Comparison of ENCODE assay signal across 12 cellular contexts in genomic region chr20:39676857-39677351, GRCh38.
DNase-seq lines count a peak whose midpoint lies in the region; ATAC-seq and TF ChIP-seq lines count a peak whose summit lies in the region.
"Had no signal": no experiment of that assay in that cellular context is flagged by ENCODE, and none has a peak within 500 bp of the region (broad histone marks: within the 10 kb centered on the region; RNA-seq: fewer than 3 reads in every experiment).

No MANE protein-coding gene starts in this region.

- peak; percentile 32 for TF ChIP-seq CTCF in BE2C (IDR thresholded peaks at IDR 0.05; ENCODE audit: low read depth, low read length)
- peak; percentile 51 to 61 for TF ChIP-seq CTCF in GM23338 (conservative IDR thresholded peaks at IDR 0.05; ENCODE audit: low read depth in 2 of 2)
- peak; percentile 36; the same call in 1 of the 2 replicates for TF ChIP-seq CTCF in VCaP (conservative IDR thresholded peaks at IDR 0.05)
- peak in 3 of 4 donors; percentile 11 to 37 (median 36) for TF ChIP-seq CTCF in right lobe of liver (IDR thresholded peaks at IDR 0.05)

- intact Hi-C loops in right lobe of liver (cut with DNase I): no loop called here

- no peaks in the 10 kb centered on the region for H3K27me3 ChIP-seq in BE2C
- no peaks in the 10 kb centered on the region for H3K27me3 ChIP-seq in GM23338 (ENCODE audit: insufficient read depth)
- H3K27me3 ChIP-seq in right lobe of liver: no peaks in the 10 kb centered on the region
- H3K27me3 ChIP-seq: tibial artery had no signal

- H3K4me1 Mint-ChIP-seq in GM23338 (no peaks in the 10 kb centered on the region), immature natural killer cell (no peaks in the 10 kb centered on the region)
- H3K4me1 Mint-ChIP-seq: activated naive CD8-positive, alpha-beta T cell treated with anti-CD3 and anti-CD28 coated beads, Interleukin-2, amount 10 ng/mL, durations not matched to agents 7 days and 5 days had no signal

- no peaks in the 10 kb centered on the region for H3K36me3 ChIP-seq in BE2C
- no peaks in the 10 kb centered on the region; the same call in 1 of the 2 replicates for H3K36me3 ChIP-seq in GM23338 (ENCODE audit: insufficient read depth)
- no peaks in the 10 kb centered on the region for H3K36me3 ChIP-seq in right lobe of liver
- H3K36me3 ChIP-seq: tibial artery had no signal

- H3K79me2 ChIP-seq in GM23338 (replicated peaks; ENCODE audit: insufficient read depth): no peaks in the 10 kb centered on the region

- no peak overlapping the region for H3K27ac ChIP-seq in GM23338 (ENCODE audit: low read depth)
- no peak overlapping the region for H3K27ac ChIP-seq in VCaP
- no peak overlapping the region for H3K27ac ChIP-seq in right lobe of liver
- H3K27ac ChIP-seq: HL-60, tibial artery had no signal

- H3K27me3 Mint-ChIP-seq in GM23338 (ENCODE audit: insufficient read depth, low read depth, poor library complexity) (peaks cover 9% of the 10 kb centered on the region), immature natural killer cell (ENCODE audit: low read depth in 3 of 3) (peaks cover 0 to 3% (median 2%) of the 10 kb centered on the region in 3 donors)
- H3K27me3 Mint-ChIP-seq: activated naive CD8-positive, alpha-beta T cell treated with anti-CD3 and anti-CD28 coated beads, Interleukin-2, amount 10 ng/mL, durations not matched to agents 7 days and 5 days had no signal

- ATAC-seq in GM23338: no peak
- ATAC-seq in right lobe of liver: peak in 3 of 4 donors; percentile 17 to 49 (median 42)
- ATAC-seq in HG03520 (IDR thresholded peaks at IDR 0.05; ENCODE audit: unreplicated experiment): no peak

- peak overlapping the region; percentile 39; the same call in 1 of the 2 replicates for H2AFZ ChIP-seq in GM23338

- H3K4me2 ChIP-seq in GM23338: no peak overlapping the region

- no peaks in the 10 kb centered on the region for H3K36me3 Mint-ChIP-seq in GM23338 (ENCODE audit: low read depth)
- peaks cover 0 to 5% (median 0%) of the 10 kb centered on the region in 3 donors for H3K36me3 Mint-ChIP-seq in immature natural killer cell
- H3K36me3 Mint-ChIP-seq: activated naive CD8-positive, alpha-beta T cell treated with anti-CD3 and anti-CD28 coated beads, Interleukin-2, amount 10 ng/mL, durations not matched to agents 7 days and 5 days had no signal

- H3F3A ChIP-seq in GM23338 (replicated peaks; ENCODE audit: low read depth): no peaks in the 10 kb centered on the region

- no peaks in the 10 kb centered on the region for H3K4me1 ChIP-seq in BE2C
- no peaks in the 10 kb centered on the region for H3K4me1 ChIP-seq in GM23338 (ENCODE audit: insufficient read depth)
- no peaks in the 10 kb centered on the region for H3K4me1 ChIP-seq in right lobe of liver
- H3K4me1 ChIP-seq: tibial artery had no signal

- 24% methylated on average over 4 of the region's 4 CpGs for WGBS in right lobe of liver (ENCODE audit: insufficient coverage, low coverage, low lambda C conversion rate, missing lambda C conversion rate)

- TF ChIP-seq POLR2A in right lobe of liver (IDR thresholded peaks at IDR 0.05): no peak

- H3K9me3 Mint-ChIP-seq in GM23338 (peaks cover 8% of the 10 kb centered on the region; the same call in 2 of the 3 replicates), immature natural killer cell (peaks cover 0 to 6% (median under 1%) of the 10 kb centered on the region in 6 donors)

- no peaks in the 10 kb centered on the region; the same call in 1 of the 2 replicates for H3K9me2 ChIP-seq in GM23338 (ENCODE audit: insufficient read depth)

- H3K4me3 Mint-ChIP-seq in GM23338: no peak overlapping the region
- H3K4me3 Mint-ChIP-seq in immature natural killer cell: no peak overlapping the region
- H3K4me3 Mint-ChIP-seq: activated naive CD8-positive, alpha-beta T cell treated with anti-CD3 and anti-CD28 coated beads, Interleukin-2, amount 10 ng/mL, durations not matched to agents 7 days and 5 days had no signal

- H3K9me3 ChIP-seq in BE2C: no peaks in the 10 kb centered on the region
- H3K9me3 ChIP-seq in right lobe of liver: no peaks in the 10 kb centered on the region
- H3K9me3 ChIP-seq: tibial artery had no signal

- no peaks in the 10 kb centered on the region for H4K20me1 ChIP-seq in GM23338 (replicated peaks; ENCODE audit: insufficient read depth)

- H3K27ac Mint-ChIP-seq in GM23338: no peak overlapping the region
- no peak overlapping the region for H3K27ac Mint-ChIP-seq in immature natural killer cell
- H3K27ac Mint-ChIP-seq: activated naive CD8-positive, alpha-beta T cell treated with anti-CD3 and anti-CD28 coated beads, Interleukin-2, amount 10 ng/mL, durations not matched to agents 7 days and 5 days had no signal

- no peak for DNase-seq in BE2C
- peak; percentile 51 for DNase-seq in GM23338 (ENCODE audit: low spot score)
- DNase-seq in right lobe of liver: no peak
- no peak for DNase-seq in NCI-H526 (lab: John Stamatoyannopoulos, UW)
- DNase-seq in NCI-H510A treated with DMSO at 0.1 percent for 48 hours (lab: John Stamatoyannopoulos, UW): no peak
- no peak for DNase-seq in immature natural killer cell
- DNase-seq: activated naive CD8-positive, alpha-beta T cell treated with anti-CD3 and anti-CD28 coated beads, Interleukin-2, amount 10 ng/mL, durations not matched to agents 7 days and 5 days; stimulated activated CD4-positive, alpha-beta T cell treated with anti-CD3 and anti-CD28 coated beads, Interleukin-1b, Interleukin-23, amount 100 ng/mL, for 48 hours; tibial artery had no signal

- H3K4me3 ChIP-seq in BE2C (ENCODE audit: low read depth, low read length) (no peak overlapping the region), GM23338 (no peak overlapping the region), right lobe of liver (no peak overlapping the region)
- H3K4me3 ChIP-seq: tibial artery had no signal

TF ChIP-seq in GM23338, 12 proteins besides CTCF, POLR2A, EP300 and RAD21 (continues in another document):
- TF ChIP-seq STAT1 (IDR thresholded peaks at IDR 0.05; ENCODE audit: unreplicated experiment) (no peak), NANOG (IDR thresholded peaks at IDR 0.05; ENCODE audit: borderline replicate concordance) (no peak), EZH2phosphoT487 (IDR thresholded peaks at IDR 0.05; ENCODE audit: unreplicated experiment) (no peak), EZH2 (IDR thresholded peaks at IDR 0.05; ENCODE audit: low read depth, unreplicated experiment) (no peak), ZNF331 (CRISPR knock-in tag; IDR thresholded peaks at IDR 0.05; ENCODE audit: low read depth) (no peak), ETS1 (IDR thresholded peaks at IDR 0.05) (no peak), POLR2AphosphoS5 (IDR thresholded peaks at IDR 0.05; ENCODE audit: low read depth) (no peak), ZNF114 (CRISPR knock-in tag; IDR thresholded peaks at IDR 0.05) (no peak), JUNB (IDR thresholded peaks at IDR 0.05; ENCODE audit: unreplicated experiment) (no peak), REST (IDR thresholded peaks at IDR 0.05; ENCODE audit: unreplicated experiment) (no peak), CREB1 (CRISPR knock-in tag; IDR thresholded peaks at IDR 0.05; ENCODE audit: low read depth) (no peak)

Comparison
In these comparisons a context has a peak if more than half of its experiments do, and no peak if none do; other contexts are left out.
1. ATAC-seq: peak in right lobe of liver (3 of 4); none in GM23338 (single experiment) and HG03520 (single experiment).
2. Peak in every context shown above with its lines, with median percentiles within 50 percentile points of each other: CTCF ChIP-seq.